35 cellular contexts compared by ENCODE assay signal in the genomic region with DNA sequence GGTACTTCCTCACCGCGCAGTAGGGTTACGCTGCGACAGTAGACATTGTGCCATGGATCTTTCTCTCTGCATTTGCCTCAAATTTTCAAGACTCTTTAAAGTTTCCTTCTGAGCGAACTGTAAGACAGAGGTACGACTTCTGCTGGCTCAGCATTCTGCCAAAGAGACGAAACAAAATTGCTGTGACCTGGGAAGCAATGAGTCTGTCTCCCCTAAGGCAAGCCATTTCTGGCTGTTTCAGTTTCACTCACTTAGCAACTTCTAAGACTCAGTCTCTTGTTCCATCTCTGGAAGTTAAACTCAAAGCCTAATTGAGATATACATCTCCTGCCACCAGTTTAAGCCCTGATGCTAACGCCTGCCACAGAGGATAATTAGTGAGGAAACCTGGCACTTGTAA.
"Had no signal": no experiment of that assay in that cellular context is flagged by ENCODE, and none has a peak within 500 bp of the region (broad histone marks: within the 10 kb centered on the region; RNA-seq: fewer than 3 reads in every experiment).

No MANE protein-coding gene starts in this region.

- DNase-seq: activated B cell treated with CpG ODN at 0.5 μM for 24 hours; activated CD4-positive, alpha-beta memory T cell treated with anti-CD3 and anti-CD28 coated beads for 36 hours; activated CD4-positive, alpha-beta T cell treated with anti-CD3 and anti-CD28 coated beads for 4 hours; activated CD4-positive, alpha-beta T cell treated with anti-CD3 and anti-CD28 coated beads, Interleukin-2, amount 50 U/mL, for 1 hour; activated CD4-positive, CD25-positive, alpha-beta regulatory T cell treated with anti-CD3 and anti-CD28 coated beads, Interleukin-2, amount 50 U/mL, for 72 hours; activated CD8-positive, alpha-beta memory T cell treated with anti-CD3 and anti-CD28 coated beads, Interleukin-2, amount 50 U/mL, for 4 hours; activated gamma-delta T cell treated with Interleukin-2 at 50 U/mL for 16 hours; activated naive CD4-positive, alpha-beta T cell treated with anti-CD3 and anti-CD28 coated beads for 36 hours; activated T-cell treated with anti-CD3 and anti-CD28 coated beads for 4 hours; activated T-cell treated with anti-CD3 and anti-CD28 coated beads, Interleukin-2, amount 50 U/mL, for 4 hours; adrenal gland; central memory CD4-positive, alpha-beta T cell; Kasumi-1; MG63; MV-4-11; NCI-H1092; NCI-H1436 treated with DMSO at 0.1 percent for 48 hours; NCI-H1694 treated with DMSO at 0.1 percent for 48 hours; NCI-H2029; NCI-H345; NCI-H510A; NCI-H526; NCI-H748 treated with DMSO at 0.1 percent for 48 hours; Peyer's patch; SIG-M5; SW 1271; T-helper 1 cell; T-helper 2 cell; T-helper 9 cell had no signal

- H3K27me3 ChIP-seq: adrenal gland, Peyer's patch had no signal

- ATAC-seq: activated naive CD4-positive, alpha-beta T cell treated with anti-CD3 and anti-CD28 coated beads, Interleukin-2, amount 50 U/mL, for 72 hours; activated T-cell treated with anti-CD3 and anti-CD28 coated beads, Interleukin-2, amount 50 U/mL, for 4 hours; Right ventricle myocardium inferior; SK-N-SH treated with all-trans-retinoic acid at 6 μM for 48 hours had no signal

- H3K4me1 ChIP-seq: adrenal gland, Peyer's patch had no signal

- H3K4me3 ChIP-seq: adrenal gland, MG63, Peyer's patch had no signal

- H3K9me3 ChIP-seq: adrenal gland, MG63, Peyer's patch had no signal

- FAIRE-seq: astrocyte, colon had no signal

- H3K36me3 ChIP-seq: adrenal gland, MG63, Peyer's patch had no signal

- H3K27ac ChIP-seq: adrenal gland, Peyer's patch, RWPE1 had no signal
